25 cellular contexts compared by ENCODE assay signal in the genomic region with DNA sequence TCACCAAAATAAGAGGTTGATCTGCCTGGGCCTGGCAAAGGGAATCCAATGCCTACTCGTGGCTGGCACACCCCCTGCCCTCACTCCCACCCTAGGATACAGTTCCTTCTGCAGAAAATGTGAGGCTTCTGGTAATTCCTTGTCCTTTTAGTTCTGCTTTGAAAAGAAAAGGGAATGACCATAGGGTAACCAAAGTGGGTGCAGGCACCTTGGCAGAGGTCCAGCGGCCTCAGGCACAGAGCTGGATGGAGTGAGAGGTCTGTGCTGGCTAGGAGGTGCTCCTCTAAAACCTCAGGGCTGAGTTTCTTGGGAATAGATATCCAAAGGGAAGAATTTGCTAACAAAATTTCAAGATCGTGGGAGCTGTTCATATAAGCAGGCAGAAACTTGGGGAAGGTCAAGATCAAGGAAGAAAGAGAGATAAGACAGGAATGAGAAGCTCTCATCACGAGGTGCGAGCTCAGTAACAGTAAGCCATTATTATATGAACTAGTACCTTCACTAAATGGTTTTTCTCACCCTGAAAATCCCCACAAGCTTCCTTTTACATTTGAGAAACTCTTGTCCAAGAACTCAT.
"Had no signal": no experiment of that assay in that cellular context is flagged by ENCODE, and none has a peak within 500 bp of the region (broad histone marks: within the 10 kb centered on the region; RNA-seq: fewer than 3 reads in every experiment).

No MANE protein-coding gene starts in this region.

- DNase-seq: cerebellar nuclear complex; colonic mucosa; effector CD4-positive, alpha-beta T cell; endodermal cell; erythroblast; foreskin melanocyte; heart left ventricle; hypothalamus; islet precursor cell; lower lobe of right lung; midbrain; occipital lobe; sigmoid colon; stimulated activated CD4-positive, alpha-beta T cell treated with anti-CD3 and anti-CD28 coated beads, Interleukin-2, amount 100 ng/mL, for 24 hours; stimulated activated CD4-positive, alpha-beta T cell treated with anti-CD3 and anti-CD28 coated beads, Interleukin-4, amount 100 ng/mL, for 4 hours; stimulated activated naive B cell treated with anti-CD40 and anti-IgM and Interleukin-4, amounts not matched to agents 10 μg/mL and 1 μg/mL and 100 μg/mL, for 72 hours; stimulated activated naive CD8-positive, alpha-beta T cell treated with anti-CD3 and anti-CD28 coated beads, Interleukin-15, amount 100 ng/mL, for 72 hours; trophoblast cell had no signal

- H3K27me3 ChIP-seq: colonic mucosa, heart left ventricle, sigmoid colon had no signal

- H3K79me2 ChIP-seq: parathyroid adenoma had no signal

- H3K9me3 ChIP-seq: colonic mucosa, lower lobe of right lung, prostate gland, sigmoid colon, thoracic aorta had no signal

- H3K36me3 Mint-ChIP-seq: memory B cell; natural killer cell treated with Interleukin-12 subunit alpha and Interleukin-12 subunit beta and Interleukin-15 and Interleukin-18, amount 100 ng/mL, for 72 hours; stimulated activated naive B cell treated with anti-CD40 and anti-IgM and Interleukin-4, amounts not matched to agents 10 μg/mL and 1 μg/mL and 100 μg/mL, for 72 hours had no signal

- H3K9ac ChIP-seq: parathyroid adenoma had no signal

- H2AFZ ChIP-seq: parathyroid adenoma had no signal

- H3K4me1 Mint-ChIP-seq: memory B cell; stimulated activated naive B cell treated with anti-CD40 and anti-IgM and Interleukin-4, amounts not matched to agents 10 μg/mL and 1 μg/mL and 100 μg/mL, for 72 hours; stimulated activated naive CD8-positive, alpha-beta T cell treated with anti-CD3 and anti-CD28 coated beads, Interleukin-15, amount 100 ng/mL, for 72 hours had no signal

- H3K4me3 Mint-ChIP-seq: endodermal cell; memory B cell; natural killer cell treated with Interleukin-12 subunit alpha and Interleukin-12 subunit beta and Interleukin-15 and Interleukin-18, amount 100 ng/mL, for 72 hours; stimulated activated naive B cell treated with anti-CD40 and anti-IgM and Interleukin-4, amounts not matched to agents 10 μg/mL and 1 μg/mL and 100 μg/mL, for 72 hours; stimulated activated naive CD8-positive, alpha-beta T cell treated with anti-CD3 and anti-CD28 coated beads, Interleukin-15, amount 100 ng/mL, for 72 hours had no signal

- H3K36me3 ChIP-seq: colonic mucosa, heart left ventricle, lower lobe of right lung, prostate gland, sigmoid colon, thoracic aorta had no signal

- H3K27ac ChIP-seq: colonic mucosa, heart left ventricle, lower lobe of right lung, parathyroid adenoma, prostate gland, sigmoid colon, skin epidermis, thoracic aorta had no signal

- H3K4me1 ChIP-seq: colonic mucosa, lower lobe of right lung, parathyroid adenoma, prostate gland had no signal

- FAIRE-seq: endothelial cell of umbilical vein had no signal

- H3K27me3 Mint-ChIP-seq: memory B cell; natural killer cell treated with Interleukin-12 subunit alpha and Interleukin-12 subunit beta and Interleukin-15 and Interleukin-18, amount 100 ng/mL, for 72 hours; stimulated activated naive B cell treated with anti-CD40 and anti-IgM and Interleukin-4, amounts not matched to agents 10 μg/mL and 1 μg/mL and 100 μg/mL, for 72 hours; stimulated activated naive CD8-positive, alpha-beta T cell treated with anti-CD3 and anti-CD28 coated beads, Interleukin-15, amount 100 ng/mL, for 72 hours had no signal

- H3K9me3 Mint-ChIP-seq: endodermal cell had no signal

- H3K4me3 ChIP-seq: colonic mucosa, heart left ventricle, lower lobe of right lung, prostate gland, sigmoid colon, skin epidermis, thoracic aorta had no signal

- H3K27ac Mint-ChIP-seq: endodermal cell; memory B cell; natural killer cell treated with Interleukin-12 subunit alpha and Interleukin-12 subunit beta and Interleukin-15 and Interleukin-18, amount 100 ng/mL, for 72 hours; stimulated activated naive B cell treated with anti-CD40 and anti-IgM and Interleukin-4, amounts not matched to agents 10 μg/mL and 1 μg/mL and 100 μg/mL, for 72 hours; stimulated activated naive CD8-positive, alpha-beta T cell treated with anti-CD3 and anti-CD28 coated beads, Interleukin-15, amount 100 ng/mL, for 72 hours had no signal
